In genomic region chr5:120512757-120513650, GRCh38 we compare ENCODE assay signal across 29 cellular contexts. TPM values are rescaled to one million over a fixed set of nuclear protein-coding genes. Genes with fewer than 3 reads are reported as not detected.
"Had no signal": no experiment of that assay in that cellular context is flagged by ENCODE, and none has a peak within 500 bp of the region (broad histone marks: within the 10 kb centered on the region; RNA-seq: fewer than 3 reads in every experiment).

No MANE protein-coding gene starts in this region.

- H3K27ac ChIP-seq: brain microvascular endothelial cell, cardiac muscle cell, Peyer's patch, RWPE1, SJCRH30, WERI-Rb-1 had no signal

- H3K9ac ChIP-seq: SK-N-SH had no signal

- H3K27ac Mint-ChIP-seq: activated CD8-positive, alpha-beta T cell treated with anti-CD3 and anti-CD28 coated beads for 36 hours; activated naive CD4-positive, alpha-beta T cell treated with anti-CD3 and anti-CD28 coated beads, Interleukin-2, amount 10 ng/mL, durations not matched to agents 7 days and 5 days; activated naive CD8-positive, alpha-beta T cell treated with anti-CD3 and anti-CD28 coated beads for 36 hours; activated T-cell treated with anti-CD3 and anti-CD28 coated beads, Interleukin-2, amount 50 U/mL, for 72 hours; activated T-helper 2 cell treated with anti-CD3 and anti-CD28 coated beads, Interferon-gamma antibody, Interleukin-2, Interleukin-4, amounts not matched to agents 10 μg/mL and 5 μg/mL and 100 μg/mL, durations not matched to agents 14 hours and 24 hours and 36 hours had no signal

- DNase-seq: activated CD4-positive, alpha-beta T cell treated with anti-CD3 and anti-CD28 coated beads for 4 hours; activated CD8-positive, alpha-beta memory T cell treated with anti-CD3 and anti-CD28 coated beads, Interleukin-2, amount 50 U/mL, for 4 hours; activated CD8-positive, alpha-beta T cell treated with anti-CD3 and anti-CD28 coated beads for 36 hours; activated gamma-delta T cell treated with Interleukin-2 at 50 U/mL for 16 hours; activated naive CD4-positive, alpha-beta T cell treated with anti-CD3 and anti-CD28 coated beads, Interleukin-2, amount 10 ng/mL, durations not matched to agents 7 days and 5 days; activated naive CD8-positive, alpha-beta T cell treated with anti-CD3 and anti-CD28 coated beads for 36 hours; activated T-cell treated with anti-CD3 and anti-CD28 coated beads, Interleukin-2, amount 50 U/mL, for 72 hours; brain microvascular endothelial cell; Karpas-422; NCI-H1092; NCI-H1417; NCI-H1930; NCI-H2107; NCI-H2171 treated with DMSO at 0.1 percent for 48 hours; NCI-H226; NCI-H526; NCI-H774; NK-92 treated with Interleukin-12 subunit alpha and Interleukin-12 subunit beta, amount 100 ng/mL, for 24 hours; Peyer's patch; Right ventricle myocardium superior; SJCRH30; SK-N-SH; T-helper 1 cell; WERI-Rb-1 had no signal

- H3K4me1 ChIP-seq: Peyer's patch, SJCRH30 had no signal

- H3K9me3 Mint-ChIP-seq: activated CD8-positive, alpha-beta T cell treated with anti-CD3 and anti-CD28 coated beads for 36 hours; activated naive CD4-positive, alpha-beta T cell treated with anti-CD3 and anti-CD28 coated beads, Interleukin-2, amount 10 ng/mL, durations not matched to agents 7 days and 5 days; activated naive CD8-positive, alpha-beta T cell treated with anti-CD3 and anti-CD28 coated beads for 36 hours; activated T-helper 2 cell treated with anti-CD3 and anti-CD28 coated beads, Interferon-gamma antibody, Interleukin-2, Interleukin-4, amounts not matched to agents 10 μg/mL and 5 μg/mL and 100 μg/mL, durations not matched to agents 14 hours and 24 hours and 36 hours had no signal

- H3K4me3 Mint-ChIP-seq: activated CD8-positive, alpha-beta T cell treated with anti-CD3 and anti-CD28 coated beads for 36 hours; activated naive CD4-positive, alpha-beta T cell treated with anti-CD3 and anti-CD28 coated beads, Interleukin-2, amount 10 ng/mL, durations not matched to agents 7 days and 5 days; activated naive CD8-positive, alpha-beta T cell treated with anti-CD3 and anti-CD28 coated beads for 36 hours; activated T-cell treated with anti-CD3 and anti-CD28 coated beads, Interleukin-2, amount 50 U/mL, for 72 hours had no signal

- H3K4me1 Mint-ChIP-seq: activated naive CD4-positive, alpha-beta T cell treated with anti-CD3 and anti-CD28 coated beads, Interleukin-2, amount 10 ng/mL, durations not matched to agents 7 days and 5 days; activated naive CD8-positive, alpha-beta T cell treated with anti-CD3 and anti-CD28 coated beads for 36 hours had no signal

- H3K27me3 ChIP-seq: brain microvascular endothelial cell, cardiac muscle cell, Peyer's patch, SJCRH30 had no signal

- H3K27me3 Mint-ChIP-seq: activated CD8-positive, alpha-beta T cell treated with anti-CD3 and anti-CD28 coated beads for 36 hours; activated naive CD4-positive, alpha-beta T cell treated with anti-CD3 and anti-CD28 coated beads, Interleukin-2, amount 10 ng/mL, durations not matched to agents 7 days and 5 days; activated naive CD8-positive, alpha-beta T cell treated with anti-CD3 and anti-CD28 coated beads for 36 hours had no signal

- ATAC-seq: activated CD4-positive, CD25-positive, alpha-beta regulatory T cell treated with anti-CD3 and anti-CD28 coated beads, Interleukin-2, amount 50 U/mL, for 24 hours; activated CD8-positive, alpha-beta T cell treated with anti-CD3 and anti-CD28 coated beads for 36 hours; activated T-cell treated with anti-CD3 and anti-CD28 coated beads, Interleukin-2, amount 50 U/mL, for 72 hours had no signal

- H3K4me2 ChIP-seq: SK-N-SH had no signal

- H3K36me3 Mint-ChIP-seq: activated naive CD4-positive, alpha-beta T cell treated with anti-CD3 and anti-CD28 coated beads, Interleukin-2, amount 10 ng/mL, durations not matched to agents 7 days and 5 days; activated naive CD8-positive, alpha-beta T cell treated with anti-CD3 and anti-CD28 coated beads for 36 hours had no signal

- H3K9me3 ChIP-seq: Peyer's patch, SJCRH30, SK-N-SH had no signal

- H3K36me3 ChIP-seq: brain microvascular endothelial cell, cardiac muscle cell, Peyer's patch, SJCRH30, WERI-Rb-1 had no signal

- H3K4me3 ChIP-seq: cardiac muscle cell, Peyer's patch, SJCRH30 had no signal

RNA-seq across cellular contexts. Expression of gene PRR16, which starts 48.9 kb away (rescaled TPM):
- total RNA-seq: activated CD8-positive, alpha-beta T cell treated with anti-CD3 and anti-CD28 coated beads for 36 hours; activated naive CD8-positive, alpha-beta T cell treated with anti-CD3 and anti-CD28 coated beads for 36 hours; activated T-cell treated with anti-CD3 and anti-CD28 coated beads, Interleukin-2, amount 50 U/mL, for 72 hours; activated T-helper 2 cell treated with anti-CD3 and anti-CD28 coated beads, Interferon-gamma antibody, Interleukin-2, Interleukin-4, amounts not matched to agents 10 μg/mL and 5 μg/mL and 100 μg/mL, durations not matched to agents 14 hours and 24 hours and 36 hours; T-helper 2 cell treated with Interferon-gamma antibody and Interleukin-4, amounts not matched to agents 100 ng/mL and 5 ng/mL, for 36 hours had no signal
